ENCODE assay signal across 1 cellular context in the genomic region with DNA sequence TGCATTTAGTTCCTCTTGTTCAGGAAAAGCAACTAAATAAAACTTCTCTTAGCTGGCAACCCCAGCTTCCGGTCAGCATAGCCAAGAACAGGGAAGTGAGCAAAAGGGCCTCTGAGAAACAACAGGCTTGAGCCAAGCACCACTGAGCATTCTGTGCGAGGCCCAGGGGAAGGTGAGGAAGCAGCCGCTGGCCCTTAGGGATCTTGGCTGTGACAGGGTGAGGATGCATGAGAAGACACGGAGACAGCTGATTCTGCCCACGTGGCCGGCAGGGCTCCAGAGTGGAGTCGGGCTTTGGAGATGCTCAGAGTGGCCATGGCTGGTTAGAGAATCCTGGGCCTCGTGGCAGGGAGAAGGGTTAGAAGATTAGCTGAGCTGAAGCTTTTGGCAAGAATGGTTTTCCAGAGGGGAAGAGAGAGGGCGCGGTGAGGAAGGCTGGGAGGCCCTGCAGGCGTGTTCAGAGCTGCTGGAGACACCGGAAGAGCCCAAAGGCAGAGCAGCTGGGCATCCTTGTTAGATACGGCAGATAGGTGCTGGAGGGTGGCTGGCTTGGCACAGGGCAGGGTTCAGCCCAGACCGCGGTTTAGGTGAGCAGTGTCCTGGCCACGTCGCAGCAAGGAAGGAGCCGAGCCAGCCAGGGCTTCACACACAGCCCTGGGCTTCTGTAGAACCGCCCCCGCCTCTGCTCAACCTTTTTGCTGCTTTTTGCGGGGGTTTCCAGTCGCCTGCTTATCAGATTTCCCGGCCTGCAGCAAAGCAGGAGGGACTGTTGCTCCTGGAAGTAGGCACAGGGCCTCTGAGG.
TF ChIP-seq lines count a peak whose summit lies in the region.

No MANE protein-coding gene starts in this region.

TF ChIP-seq in GM23338, 12 proteins besides CTCF, POLR2A, EP300 and RAD21 (continued from another document):
- TF ChIP-seq, protein P1, sequence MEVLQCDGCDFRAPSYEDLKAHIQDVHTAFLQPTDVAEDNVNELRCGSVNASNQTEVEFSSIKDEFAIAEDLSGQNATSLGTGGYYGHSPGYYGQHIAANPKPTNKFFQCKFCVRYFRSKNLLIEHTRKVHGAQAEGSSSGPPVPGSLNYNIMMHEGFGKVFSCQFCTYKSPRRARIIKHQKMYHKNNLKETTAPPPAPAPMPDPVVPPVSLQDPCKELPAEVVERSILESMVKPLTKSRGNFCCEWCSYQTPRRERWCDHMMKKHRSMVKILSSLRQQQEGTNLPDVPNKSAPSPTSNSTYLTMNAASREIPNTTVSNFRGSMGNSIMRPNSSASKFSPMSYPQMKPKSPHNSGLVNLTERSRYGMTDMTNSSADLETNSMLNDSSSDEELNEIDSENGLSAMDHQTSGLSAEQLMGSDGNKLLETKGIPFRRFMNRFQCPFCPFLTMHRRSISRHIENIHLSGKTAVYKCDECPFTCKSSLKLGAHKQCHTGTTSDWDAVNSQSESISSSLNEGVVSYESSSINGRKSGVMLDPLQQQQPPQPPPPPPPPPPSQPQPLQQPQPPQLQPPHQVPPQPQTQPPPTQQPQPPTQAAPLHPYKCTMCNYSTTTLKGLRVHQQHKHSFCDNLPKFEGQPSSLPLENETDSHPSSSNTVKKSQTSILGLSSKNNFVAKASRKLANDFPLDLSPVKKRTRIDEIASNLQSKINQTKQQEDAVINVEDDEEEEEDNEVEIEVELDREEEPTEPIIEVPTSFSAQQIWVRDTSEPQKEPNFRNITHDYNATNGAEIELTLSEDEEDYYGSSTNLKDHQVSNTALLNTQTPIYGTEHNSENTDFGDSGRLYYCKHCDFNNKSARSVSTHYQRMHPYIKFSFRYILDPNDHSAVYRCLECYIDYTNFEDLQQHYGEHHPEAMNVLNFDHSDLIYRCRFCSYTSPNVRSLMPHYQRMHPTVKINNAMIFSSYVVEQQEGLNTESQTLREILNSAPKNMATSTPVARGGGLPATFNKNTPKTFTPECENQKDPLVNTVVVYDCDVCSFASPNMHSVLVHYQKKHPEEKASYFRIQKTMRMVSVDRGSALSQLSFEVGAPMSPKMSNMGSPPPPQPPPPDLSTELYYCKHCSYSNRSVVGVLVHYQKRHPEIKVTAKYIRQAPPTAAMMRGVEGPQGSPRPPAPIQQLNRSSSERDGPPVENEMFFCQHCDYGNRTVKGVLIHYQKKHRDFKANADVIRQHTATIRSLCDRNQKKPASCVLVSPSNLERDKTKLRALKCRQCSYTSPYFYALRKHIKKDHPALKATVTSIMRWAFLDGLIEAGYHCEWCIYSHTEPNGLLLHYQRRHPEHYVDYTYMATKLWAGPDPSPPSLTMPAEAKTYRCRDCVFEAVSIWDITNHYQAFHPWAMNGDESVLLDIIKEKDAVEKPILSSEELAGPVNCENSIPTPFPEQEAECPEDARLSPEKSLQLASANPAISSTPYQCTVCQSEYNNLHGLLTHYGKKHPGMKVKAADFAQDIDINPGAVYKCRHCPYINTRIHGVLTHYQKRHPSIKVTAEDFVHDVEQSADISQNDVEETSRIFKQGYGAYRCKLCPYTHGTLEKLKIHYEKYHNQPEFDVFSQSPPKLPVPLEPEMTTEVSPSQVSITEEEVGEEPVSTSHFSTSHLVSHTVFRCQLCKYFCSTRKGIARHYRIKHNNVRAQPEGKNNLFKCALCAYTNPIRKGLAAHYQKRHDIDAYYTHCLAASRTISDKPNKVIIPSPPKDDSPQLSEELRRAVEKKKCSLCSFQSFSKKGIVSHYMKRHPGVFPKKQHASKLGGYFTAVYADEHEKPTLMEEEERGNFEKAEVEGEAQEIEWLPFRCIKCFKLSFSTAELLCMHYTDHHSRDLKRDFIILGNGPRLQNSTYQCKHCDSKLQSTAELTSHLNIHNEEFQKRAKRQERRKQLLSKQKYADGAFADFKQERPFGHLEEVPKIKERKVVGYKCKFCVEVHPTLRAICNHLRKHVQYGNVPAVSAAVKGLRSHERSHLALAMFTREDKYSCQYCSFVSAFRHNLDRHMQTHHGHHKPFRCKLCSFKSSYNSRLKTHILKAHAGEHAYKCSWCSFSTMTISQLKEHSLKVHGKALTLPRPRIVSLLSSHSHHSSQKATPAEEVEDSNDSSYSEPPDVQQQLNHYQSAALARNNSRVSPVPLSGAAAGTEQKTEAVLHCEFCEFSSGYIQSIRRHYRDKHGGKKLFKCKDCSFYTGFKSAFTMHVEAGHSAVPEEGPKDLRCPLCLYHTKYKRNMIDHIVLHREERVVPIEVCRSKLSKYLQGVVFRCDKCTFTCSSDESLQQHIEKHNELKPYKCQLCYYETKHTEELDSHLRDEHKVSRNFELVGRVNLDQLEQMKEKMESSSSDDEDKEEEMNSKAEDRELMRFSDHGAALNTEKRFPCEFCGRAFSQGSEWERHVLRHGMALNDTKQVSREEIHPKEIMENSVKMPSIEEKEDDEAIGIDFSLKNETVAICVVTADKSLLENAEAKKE (CRISPR knock-in tag; IDR thresholded peaks at IDR 0.05): no peak
- TF ChIP-seq POLR2AphosphoS5 (IDR thresholded peaks at IDR 0.05; ENCODE audit: low read depth): no peak
